Comparison of ENCODE assay signal across 8 cellular contexts in genomic region chr12:120265483-120266179, GRCh38. TPM values are rescaled to one million over a fixed set of nuclear protein-coding genes. Genes with fewer than 3 reads are reported as not detected.
DNase-seq lines count a peak whose midpoint lies in the region; ATAC-seq, FAIRE-seq and TF ChIP-seq lines count a peak whose summit lies in the region.

Gene PXN, minus strand, starts transcription at chr12:120265730. Its CDS starts 101 bp downstream, at chr12:120265629.

- peak within 1 kb of the TSS; percentile 78 to 91 (median 90) for H3K4me3 ChIP-seq in pancreas
- peak within 1 kb of the TSS; percentile 40 to 99 (median 92) for H3K4me3 ChIP-seq in thyroid gland (replicated peaks in 1 of 3)

- TF ChIP-seq CTCF in pancreas (IDR thresholded peaks at IDR 0.05) (peak; percentile 73 to 88 (median 82)), thyroid gland (IDR thresholded peaks at IDR 0.05) (peak; percentile 53 to 91 (median 70))

- no peaks in the 10 kb centered on the region for H3K9me3 ChIP-seq in pancreas
- no peaks in the 10 kb centered on the region for H3K9me3 ChIP-seq in thyroid gland

- no peaks in the 10 kb centered on the region for H3K36me3 Mint-ChIP-seq in activated naive CD8-positive, alpha-beta T cell

- peak; percentile 68 for DNase-seq in DMS53 treated with DMSO at 0.1 percent for 48 hours (lab: John Stamatoyannopoulos, UW; ENCODE audit: unreplicated experiment)
- DNase-seq in M059J (ENCODE audit: low read depth), result peak; percentile 63
- peak; percentile 39 to 95 (median 86) for DNase-seq in head of caudate nucleus
- DNase-seq in pancreas, result peak; percentile 82 to 99 (median 93)
- peak; percentile 83 to 88 for DNase-seq in thyroid gland

- H3K27ac ChIP-seq in pancreas (peak within 1 kb of the TSS; percentile 42 to 77 (median 64)), thyroid gland (peak within 1 kb of the TSS; percentile 85 to 97 (median 96))

- no peak for FAIRE-seq in pancreas (lab: Jason Lieb, UNC)

- intact Hi-C loops in head of caudate nucleus (cut with DNase I) (loop anchor here (2.0 kb wide), 1 partner anchor 37 kb away; no protein-coding TSS in a partner anchor), pancreas (cut with DNase I) (loop anchor here in 1 of 3 donors (10.0 kb wide), 1 partner anchor 51 kb away; no protein-coding TSS in a partner anchor), thyroid gland (cut with DNase I) (loop anchor here (2.0 kb wide), 1 partner anchor 37 kb away; no protein-coding TSS in a partner anchor)

- no peaks in the 10 kb centered on the region for H3K9me3 Mint-ChIP-seq in activated naive CD8-positive, alpha-beta T cell (ENCODE audit: low read depth)

- H3K36me3 ChIP-seq in pancreas (no peaks in the 10 kb centered on the region), thyroid gland (no peaks in the 10 kb centered on the region)

- H3K4me1 ChIP-seq in pancreas (peaks cover 0 to 27% (median 14%) of the 10 kb centered on the region in 3 donors), thyroid gland (peaks cover 40 to 48% of the 10 kb centered on the region in 2 donors)

- peak in 1 of 2 donors; percentile 81 for TF ChIP-seq POLR2A in thyroid gland (IDR thresholded peaks at IDR 0.05)

- H3K27me3 ChIP-seq in pancreas (no peaks in the 10 kb centered on the region), thyroid gland (no peaks in the 10 kb centered on the region)

- peak within 1 kb of the TSS; percentile 92 for H3K4me3 Mint-ChIP-seq in activated naive CD8-positive, alpha-beta T cell

- peak within 1 kb of the TSS; percentile 85 for H3K27ac Mint-ChIP-seq in activated naive CD8-positive, alpha-beta T cell

- H3K4me1 Mint-ChIP-seq in activated naive CD8-positive, alpha-beta T cell (ENCODE audit: low read depth), result peaks cover 45% of the 10 kb centered on the region

- no peaks in the 10 kb centered on the region for H3K27me3 Mint-ChIP-seq in activated naive CD8-positive, alpha-beta T cell

- 1 to 2% methylated on average over 37 to 79 of the region's 79 CpGs for whole genome bisulfite sequencing in pancreas, 2 donors
- WGBS in thyroid gland, 2 donors, result 25 to 40% methylated on average over 2 to 4 of the region's 79 CpGs

- ATAC-seq in GM21737 (IDR thresholded peaks at IDR 0.05; ENCODE audit: unreplicated experiment) (peak; percentile 46), SK-N-SH treated with all-trans-retinoic acid at 6 μM for 48 hours (peak; percentile 84), pancreas (peak; percentile 87 to 94 (median 91))

TF ChIP-seq in SK-N-SH treated with all-trans-retinoic acid at 6 μM for 48 hours, 23 proteins besides CTCF, POLR2A, EP300 and RAD21:
- TF ChIP-seq SNAI2 (CRISPR knock-in tag; IDR thresholded peaks at IDR 0.05) (no peak), CREB5 (CRISPR knock-in tag; IDR thresholded peaks at IDR 0.05; ENCODE audit: low read depth) (no peak), CSDC2 (CRISPR knock-in tag; IDR thresholded peaks at IDR 0.05) (no peak), GLIS3 (CRISPR knock-in tag; IDR thresholded peaks at IDR 0.05) (no peak), ZFP30 (CRISPR knock-in tag; IDR thresholded peaks at IDR 0.05) (no peak), ZNF565 (CRISPR knock-in tag; conservative IDR thresholded peaks at IDR 0.05; ENCODE audit: low read depth) (no peak), TOX (CRISPR knock-in tag; IDR thresholded peaks at IDR 0.05; ENCODE audit: borderline replicate concordance) (no peak), ZC3H10 (CRISPR knock-in tag; IDR thresholded peaks at IDR 0.05) (no peak)

RNA-seq across cellular contexts. Expression of gene PXN, which starts in this region (rescaled TPM):
- total RNA-seq in M059J (2014; rRNA removed; shearing (Covaris generic)), result 77.5 and 110 TPM in 2 replicates
- total RNA-seq in pancreas (10 to 100 TPM; 20.9 to 37.5 (median 26.2) TPM), thyroid gland (10 to 100 TPM; 61.7 to 95.5 (median 82.7) TPM)
- 10 to 100 TPM; 45.4 to 59.0 TPM for polyA plus RNA-seq in pancreas

Comparison
In these comparisons a context has a peak if more than half of its experiments do, and no peak if none do; other contexts are left out.
1. Peak in every context shown above with its lines: DNase-seq, ATAC-seq, H3K4me3 ChIP-seq and H3K27ac ChIP-seq.